1 cellular context compared by ENCODE assay signal in the genomic region with DNA sequence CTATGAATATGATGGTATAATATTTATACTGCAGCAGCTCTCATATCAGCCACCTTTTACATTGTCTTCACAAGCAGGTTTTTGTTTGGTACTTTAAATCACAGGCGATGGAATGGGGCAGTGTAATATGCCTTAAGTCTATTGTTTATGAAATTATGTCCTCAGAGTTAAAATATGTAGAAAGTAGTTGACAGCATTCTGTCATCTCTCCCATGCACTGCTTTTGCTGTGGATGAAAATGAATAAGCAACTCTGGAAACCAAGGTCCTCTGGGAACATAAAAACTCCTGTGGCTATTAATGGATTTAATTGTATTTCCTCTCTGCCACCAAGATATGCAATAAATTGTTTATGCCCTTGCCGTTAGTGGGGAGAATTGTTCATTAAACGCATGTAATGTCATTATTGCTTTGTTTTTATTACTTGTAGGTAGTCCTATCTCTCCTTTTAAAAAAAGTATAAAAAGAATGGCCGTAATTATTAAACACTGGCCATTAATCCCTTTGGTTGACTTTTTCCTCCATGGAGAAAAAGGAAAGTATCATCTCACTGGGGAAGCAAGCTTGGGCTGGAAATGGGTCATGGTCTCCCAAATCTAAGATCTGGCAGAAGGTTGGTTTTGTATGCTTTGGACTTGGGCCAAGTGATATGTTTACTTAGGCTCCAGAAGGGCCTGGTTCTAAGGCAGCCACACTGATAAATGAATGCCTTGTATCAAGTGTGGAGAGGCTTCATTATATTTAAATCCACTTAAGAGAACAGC.
A peak's percentile ranks its signal among the peaks of the same experiment; 100 is the strongest.
TF ChIP-seq lines count a peak whose summit lies in the region.

No MANE protein-coding gene starts in this region.

TF ChIP-seq in HepG2, 621 proteins besides CTCF, POLR2A, EP300 and RAD21:
- TF ChIP-seq GPN1 (CRISPR knock-in tag; IDR thresholded peaks at IDR 0.05; ENCODE audit: borderline replicate concordance) (no peak), FOXA3 (CRISPR knock-in tag; IDR thresholded peaks at IDR 0.05) (peak; percentile 30; the same call in 1 of the 2 replicates), FOXA1 (IDR thresholded peaks at IDR 0.05) (no peak), FOXA1 (CRISPR knock-in tag; IDR thresholded peaks at IDR 0.05) (0 out of 2 replicates have a peak, but pooled peaks have one; percentile 16)
TF ChIP-seq in HepG2: peak in this region for 2.
